Comparison of ENCODE assay signal across 14 cellular contexts in genomic region chr7:108055541-108056135, GRCh38. TPM values are rescaled to one million over a fixed set of nuclear protein-coding genes. Genes with fewer than 3 reads are reported as not detected.
A peak's percentile ranks its signal among the peaks of the same experiment; 100 is the strongest.
DNase-seq lines count a peak whose midpoint lies in the region; ATAC-seq and TF ChIP-seq lines count a peak whose summit lies in the region.
"Had no signal": no experiment of that assay in that cellular context is flagged by ENCODE, and none has a peak within 500 bp of the region (broad histone marks: within the 10 kb centered on the region; RNA-seq: fewer than 3 reads in every experiment).

No MANE protein-coding gene starts in this region.

- no peak overlapping the region for H3K4me2 ChIP-seq in GM23338
- H3K4me2 ChIP-seq: KMS-11 had no signal

- ATAC-seq in GM23338 (no peak), HG02763 (IDR thresholded peaks at IDR 0.05; ENCODE audit: unreplicated experiment) (no peak)
- ATAC-seq: HCT116 had no signal

- no peaks in the 10 kb centered on the region for H3K4me1 ChIP-seq in GM23338 (ENCODE audit: insufficient read depth)

- no peaks in the 10 kb centered on the region for H3K27me3 ChIP-seq in GM23338 (ENCODE audit: insufficient read depth)
- H3K27me3 ChIP-seq: MG63 had no signal

- H3K27ac Mint-ChIP-seq in GM23338 = no peak overlapping the region
- peak overlapping the region in 2 of 3 experiments; percentile 1 to 53 for H3K27ac Mint-ChIP-seq in nephron
- H3K27ac Mint-ChIP-seq in activated CD4-positive, alpha-beta T cell treated with anti-CD3 and anti-CD28 coated beads, Interleukin-2, amount 10 ng/mL, durations not matched to agents 24 days and 14 days = no peak overlapping the region

- no peak overlapping the region for H3K4me3 ChIP-seq in GM23338
- H3K4me3 ChIP-seq: MG63 had no signal

- H3K4me1 Mint-ChIP-seq in GM23338 = peaks cover 3% of the 10 kb centered on the region; the same call in 1 of the 3 replicates
- H3K4me1 Mint-ChIP-seq in nephron = peaks cover 44% of the 10 kb centered on the region
- H3K4me1 Mint-ChIP-seq in activated CD4-positive, alpha-beta T cell treated with anti-CD3 and anti-CD28 coated beads, Interleukin-2, amount 10 ng/mL, durations not matched to agents 24 days and 14 days = no peaks in the 10 kb centered on the region

- no peaks in the 10 kb centered on the region for H3K79me2 ChIP-seq in GM23338 (replicated peaks; ENCODE audit: insufficient read depth)

- H3K9me3 Mint-ChIP-seq in GM23338 (no peaks in the 10 kb centered on the region), nephron (no peaks in the 10 kb centered on the region)
- no peaks in the 10 kb centered on the region for H3K9me3 Mint-ChIP-seq in activated CD4-positive, alpha-beta T cell treated with anti-CD3 and anti-CD28 coated beads, Interleukin-2, amount 10 ng/mL, durations not matched to agents 24 days and 14 days

- H3K4me3 Mint-ChIP-seq in GM23338 (no peak overlapping the region), nephron (no peak overlapping the region)
- no peak overlapping the region for H3K4me3 Mint-ChIP-seq in activated CD4-positive, alpha-beta T cell treated with anti-CD3 and anti-CD28 coated beads, Interleukin-2, amount 10 ng/mL, durations not matched to agents 24 days and 14 days

- no peak overlapping the region for H3K27ac ChIP-seq in GM23338 (ENCODE audit: low read depth)
- H3K27ac ChIP-seq: KMS-11 had no signal

- peak overlapping the region; percentile 67 for H2AFZ ChIP-seq in GM23338

- H3K27me3 Mint-ChIP-seq in GM23338 (ENCODE audit: insufficient read depth, low read depth, poor library complexity) = peaks cover 1% of the 10 kb centered on the region
- no peaks in the 10 kb centered on the region for H3K27me3 Mint-ChIP-seq in nephron (ENCODE audit: low read depth)
- peaks cover 4% of the 10 kb centered on the region for H3K27me3 Mint-ChIP-seq in activated CD4-positive, alpha-beta T cell treated with anti-CD3 and anti-CD28 coated beads, Interleukin-2, amount 10 ng/mL, durations not matched to agents 24 days and 14 days

- no peaks in the 10 kb centered on the region for H3K36me3 ChIP-seq in GM23338 (ENCODE audit: insufficient read depth)
- H3K36me3 ChIP-seq: MG63 had no signal

- no peaks in the 10 kb centered on the region for H3F3A ChIP-seq in GM23338 (replicated peaks; ENCODE audit: low read depth)

- H3K36me3 Mint-ChIP-seq in GM23338 (ENCODE audit: low read depth) = no peaks in the 10 kb centered on the region
- H3K36me3 Mint-ChIP-seq in nephron (ENCODE audit: low read depth) = no peaks in the 10 kb centered on the region
- no peaks in the 10 kb centered on the region for H3K36me3 Mint-ChIP-seq in activated CD4-positive, alpha-beta T cell treated with anti-CD3 and anti-CD28 coated beads, Interleukin-2, amount 10 ng/mL, durations not matched to agents 24 days and 14 days (ENCODE audit: low read depth)

- no peak for TF ChIP-seq CTCF in GM23338 (conservative IDR thresholded peaks at IDR 0.05; ENCODE audit: low read depth in 2 of 2)
- TF ChIP-seq CTCF in nephron (IDR thresholded peaks at IDR 0.05; ENCODE audit: unreplicated experiment in 3 of 3) = no peak

- no peaks in the 10 kb centered on the region for H3K9me2 ChIP-seq in GM23338 (ENCODE audit: insufficient read depth)

- DNase-seq in ELF-1 (ENCODE audit: low read depth, low spot score) = peak; percentile 31
- no peak for DNase-seq in GM23338 (ENCODE audit: low spot score)
- DNase-seq in cerebellum (ENCODE audit: low spot score) = peak; percentile 70
- no peak for DNase-seq in activated CD4-positive, alpha-beta T cell treated with anti-CD3 and anti-CD28 coated beads, Interleukin-2, amount 10 ng/mL, durations not matched to agents 24 days and 14 days
- no peak for DNase-seq in A172 (ENCODE audit: low spot score)
- DNase-seq: MG63, NCI-H1092, NCI-H2081 treated with DMSO at 0.1 percent for 48 hours, NCI-H524, SHP77 treated with DMSO at 0.1 percent for 48 hours had no signal

- H4K20me1 ChIP-seq in GM23338 (replicated peaks; ENCODE audit: insufficient read depth) = no peaks in the 10 kb centered on the region

- intact Hi-C loops in activated CD4-positive, alpha-beta T cell treated with anti-CD3 and anti-CD28 coated beads, Interleukin-2, amount 10 ng/mL, durations not matched to agents 24 days and 14 days (cut with micrococcal nuclease) = no loop called here

TF ChIP-seq in GM23338, 12 proteins besides CTCF, POLR2A, EP300 and RAD21 (continues in another document):
- no peak for TF ChIP-seq JUNB (IDR thresholded peaks at IDR 0.05; ENCODE audit: unreplicated experiment)
- TF ChIP-seq POLR2AphosphoS5 (IDR thresholded peaks at IDR 0.05; ENCODE audit: low read depth) = no peak
- no peak for TF ChIP-seq ZNF462 (CRISPR knock-in tag; IDR thresholded peaks at IDR 0.05)
- no peak for TF ChIP-seq ZNF114 (CRISPR knock-in tag; IDR thresholded peaks at IDR 0.05)
- no peak for TF ChIP-seq EZH2phosphoT487 (IDR thresholded peaks at IDR 0.05; ENCODE audit: unreplicated experiment)

RNA-seq across cellular contexts. Expression of gene LAMB1, which starts 52.7 kb away (rescaled TPM):
- 57.6 and 57.8 TPM in 2 replicates for total RNA-seq in GM23338 (2014; rRNA removed; shearing (Covaris generic))
- polyA plus RNA-seq in GM23338 (2016; fragmentation: Nextera tagmentation; extraction: Ambion mirVana) = 50.0 and 53.5 TPM in 2 replicates
- total RNA-seq in cerebellum = 87.2 TPM
- 0.12 TPM in 1 of 2 replicates, not detected in the other for total RNA-seq in activated CD4-positive, alpha-beta T cell treated with anti-CD3 and anti-CD28 coated beads, Interleukin-2, amount 10 ng/mL, durations not matched to agents 24 days and 14 days
- total RNA-seq in A172 (2014; rRNA removed; shearing (Covaris generic)) = 133 and 151 TPM in 2 replicates

Comparison
In these comparisons a context has a peak if more than half of its experiments do, and no peak if none do; other contexts are left out.
1. DNase-seq: peak in ELF-1 (single experiment) and cerebellum (single experiment); none in GM23338 (single experiment), activated CD4-positive, alpha-beta T cell treated with anti-CD3 and anti-CD28 coated beads, Interleukin-2, amount 10 ng/mL, durations not matched to agents 24 days and 14 days (single experiment) and A172 (single experiment).
2. H3K27ac Mint-ChIP-seq: peak in nephron (2 of 3); none in GM23338 (single experiment) and activated CD4-positive, alpha-beta T cell treated with anti-CD3 and anti-CD28 coated beads, Interleukin-2, amount 10 ng/mL, durations not matched to agents 24 days and 14 days (single experiment).
3. RNA of gene LAMB1, which starts 52.7 kb away (total RNA-seq): 133 to 151 TPM in A172, 87.2 TPM in cerebellum (single experiment) and 57.6 to 57.8 TPM in GM23338; 0.12 TPM in activated CD4-positive, alpha-beta T cell treated with anti-CD3 and anti-CD28 coated beads, Interleukin-2, amount 10 ng/mL, durations not matched to agents 24 days and 14 days; every median in the first group is over 10 times any median in the second.